In genomic region chr12:4842401-4842800, GRCh38 we compare ENCODE assay signal across 7 cellular contexts.
A peak's percentile ranks its signal among the peaks of the same experiment; 100 is the strongest.
DNase-seq lines count a peak whose midpoint lies in the region; ATAC-seq, FAIRE-seq and TF ChIP-seq lines count a peak whose summit lies in the region.
"Not testable (repeated sequence)": the region's sequence is repeated elsewhere in the genome, so short reads cannot be mapped to it uniquely, and the experiment has no call there.

No MANE protein-coding gene starts in this region.

- peak; percentile 24 for FAIRE-seq in GM12892 (lab: Jason Lieb, UNC)
- not testable (repeated sequence) for FAIRE-seq in K562 (lab: Jason Lieb, UNC)

- in situ Hi-C loops in K562 (cut with MboI) = not testable (repeated sequence)

- 4% methylated on average over 3 of the region's 3 CpGs for WGBS in K562 (ENCODE audit: insufficient coverage, low coverage, missing lambda C conversion rate)

- H4K20me1 ChIP-seq in K562 (replicated peaks; ENCODE audit: control insufficient read depth, insufficient read depth, low read length) = not testable (repeated sequence)

- not testable (repeated sequence) for TF ChIP-seq CTCF in activated B cell treated with CpG ODN at 0.5 μM for 24 hours (IDR thresholded peaks at IDR 0.05); K562 (IDR thresholded peaks at IDR 0.05 in 2 of 3, conservative IDR thresholded peaks at IDR 0.05 in 1 of 3; ENCODE audit: insufficient read depth in 2 of 3, low read depth in 1 of 3, low read length in 3 of 3)

- not testable (repeated sequence) for H2AFZ ChIP-seq in K562 (ENCODE audit: low read depth, low read length)

- H3K79me2 ChIP-seq in K562 (ENCODE audit: control insufficient read depth, insufficient read depth, low read length) = not testable (repeated sequence)

- H3K4me3 ChIP-seq in K562 = not testable (repeated sequence)

- not testable (repeated sequence) for H3K27me3 Mint-ChIP-seq in activated B cell treated with CpG ODN at 0.5 μM for 24 hours; activated T-cell treated with anti-CD3 and anti-CD28 coated beads, Interleukin-2, amount 50 U/mL, for 4 hours (ENCODE audit: low read depth); stimulated activated naive CD8-positive, alpha-beta T cell treated with anti-CD3 and anti-CD28 coated beads, Interleukin-15, Interleukin-2, amounts not matched to agents 100 ng/mL and 50 ng/mL, for 24 hours

- not testable (repeated sequence) for TF ChIP-seq POLR2A in GM12892 (IDR thresholded peaks at IDR 0.05; ENCODE audit: low read depth, low read length); K562 (conservative IDR thresholded peaks at IDR 0.05)

- H3K9me3 Mint-ChIP-seq in activated B cell treated with CpG ODN at 0.5 μM for 24 hours; activated T-cell treated with anti-CD3 and anti-CD28 coated beads, Interleukin-2, amount 50 U/mL, for 4 hours: not testable (repeated sequence)
- H3K9me3 Mint-ChIP-seq in activated naive CD4-positive, alpha-beta T cell treated with anti-CD3 and anti-CD28 coated beads, Interleukin-2, amount 50 U/mL, for 72 hours = peaks cover 8 to 17% of the 10 kb centered on the region in 2 donors
- H3K9me3 Mint-ChIP-seq in stimulated activated naive CD8-positive, alpha-beta T cell treated with anti-CD3 and anti-CD28 coated beads, Interleukin-15, Interleukin-2, amounts not matched to agents 100 ng/mL and 50 ng/mL, for 24 hours = peaks cover 17% of the 10 kb centered on the region

- TF ChIP-seq EP300 in K562 (IDR thresholded peaks at IDR 0.05; ENCODE audit: low read length) = not testable (repeated sequence)

- not testable (repeated sequence) for H3K36me3 ChIP-seq in K562 (ENCODE audit: control insufficient read depth, insufficient read depth, low read length)

- CTCF ChIA-PET in activated B cell treated with CpG ODN at 0.5 μM for 24 hours (lab: Charles Lee) = interaction anchor here (0.9 to 1.5 kb wide), 3 partner anchors 12 to 15 kb away, joined by 3 to 4 read pairs (median 4); no protein-coding TSS in a partner anchor
- CTCF ChIA-PET in K562 (lab: Yijun Ruan, JAX; ENCODE audit: low intra/inter-chr PET ratio) = not testable (repeated sequence)

- not testable (repeated sequence) for TF ChIP-seq RAD21 in K562 (CRISPR knock-in tag; conservative IDR thresholded peaks at IDR 0.05 in 1 of 2, IDR thresholded peaks at IDR 0.05 in 1 of 2)

- not testable (repeated sequence) for H3K9ac ChIP-seq in K562 (ENCODE audit: insufficient read depth in 1 of 2, low read depth in 2 of 2, low read length in 2 of 2)

- not testable (repeated sequence) for H3K27ac ChIP-seq in K562 (ENCODE audit: extremely low read depth, low read depth, low read length)

- H3K4me3 Mint-ChIP-seq in activated B cell treated with CpG ODN at 0.5 μM for 24 hours; activated T-cell treated with anti-CD3 and anti-CD28 coated beads, Interleukin-2, amount 50 U/mL, for 4 hours; stimulated activated naive CD8-positive, alpha-beta T cell treated with anti-CD3 and anti-CD28 coated beads, Interleukin-15, Interleukin-2, amounts not matched to agents 100 ng/mL and 50 ng/mL, for 24 hours: not testable (repeated sequence)

- H3K27ac Mint-ChIP-seq in activated B cell treated with CpG ODN at 0.5 μM for 24 hours = peak overlapping the region; percentile 50
- peak overlapping the region; percentile 1 to 17 for H3K27ac Mint-ChIP-seq in activated naive CD4-positive, alpha-beta T cell treated with anti-CD3 and anti-CD28 coated beads, Interleukin-2, amount 50 U/mL, for 72 hours
- peak overlapping the region; percentile 16 for H3K27ac Mint-ChIP-seq in stimulated activated naive CD8-positive, alpha-beta T cell treated with anti-CD3 and anti-CD28 coated beads, Interleukin-15, Interleukin-2, amounts not matched to agents 100 ng/mL and 50 ng/mL, for 24 hours

- not testable (repeated sequence) for H3K4me2 ChIP-seq in K562 (ENCODE audit: insufficient read depth, low read length)

- not testable (repeated sequence) for H3K36me3 Mint-ChIP-seq in activated B cell treated with CpG ODN at 0.5 μM for 24 hours (ENCODE audit: low read depth); activated T-cell treated with anti-CD3 and anti-CD28 coated beads, Interleukin-2, amount 50 U/mL, for 4 hours (ENCODE audit: insufficient read depth); stimulated activated naive CD8-positive, alpha-beta T cell treated with anti-CD3 and anti-CD28 coated beads, Interleukin-15, Interleukin-2, amounts not matched to agents 100 ng/mL and 50 ng/mL, for 24 hours (ENCODE audit: low read depth)
- peaks cover 13 to 14% of the 10 kb centered on the region in 2 donors for H3K36me3 Mint-ChIP-seq in activated naive CD4-positive, alpha-beta T cell treated with anti-CD3 and anti-CD28 coated beads, Interleukin-2, amount 50 U/mL, for 72 hours

- H3K9me3 ChIP-seq in K562 (replicated peaks; ENCODE audit: control insufficient read depth, insufficient read depth, low read depth, low read length) = not testable (repeated sequence)

- intact Hi-C loops in activated B cell treated with CpG ODN at 0.5 μM for 24 hours (cut with micrococcal nuclease) = loop anchor here (1.0 kb wide), 1 partner anchor 13 kb away; no protein-coding TSS in a partner anchor
- intact Hi-C loops in K562 (cut with micrococcal nuclease) = not testable (repeated sequence)

- H3K9me1 ChIP-seq in K562 (ENCODE audit: control insufficient read depth, insufficient read depth, low read length) = not testable (repeated sequence)

- not testable (repeated sequence) for DNase-seq in GM12892 (ENCODE audit: insufficient read length); activated B cell treated with CpG ODN at 0.5 μM for 24 hours; activated T-cell treated with anti-CD3 and anti-CD28 coated beads, Interleukin-2, amount 50 U/mL, for 4 hours; activated naive CD4-positive, alpha-beta T cell treated with anti-CD3 and anti-CD28 coated beads, Interleukin-2, amount 50 U/mL, for 72 hours (ENCODE audit: low spot score in 2 of 2); K562 (ENCODE audit: extremely low read depth in 1 of 4, low spot score in 3 of 4)
- peak; percentile 40 for DNase-seq in stimulated activated CD4-positive, alpha-beta T cell treated with anti-CD3 and anti-CD28 coated beads, Interleukin-1b, Interleukin-23, amount 100 ng/mL, for 48 hours

- POLR2A ChIA-PET in activated B cell treated with CpG ODN at 0.5 μM for 24 hours (lab: Charles Lee) (interaction anchor here (0.8 kb wide), 1 partner anchor 13 kb away, joined by 4 read pairs; no protein-coding TSS in a partner anchor), K562 (lab: Yijun Ruan, JAX) (interaction anchor here (0.7 kb wide), 1 partner anchor 10 kb away, joined by 3 read pairs; no protein-coding TSS in a partner anchor)

- not testable (repeated sequence) for H3K4me1 ChIP-seq in K562 (replicated peaks in 1 of 2; ENCODE audit: control insufficient read depth in 2 of 2, insufficient read depth in 2 of 2, low read length in 2 of 2)

- H3K27me3 ChIP-seq in K562 (ENCODE audit: control insufficient read depth in 2 of 2, insufficient read depth in 2 of 2, low read length in 2 of 2) = not testable (repeated sequence)

- not testable (repeated sequence) for BruUV-seq in K562 (replicated peaks; lab: Mats Ljungman, UMichigan)

- peak; percentile 75 for ATAC-seq in activated B cell treated with CpG ODN at 0.5 μM for 24 hours (ENCODE audit: low read depth)
- ATAC-seq in activated T-cell treated with anti-CD3 and anti-CD28 coated beads, Interleukin-2, amount 50 U/mL, for 4 hours = peak; percentile 71 to 81
- peak; percentile 82 to 90 for ATAC-seq in activated naive CD4-positive, alpha-beta T cell treated with anti-CD3 and anti-CD28 coated beads, Interleukin-2, amount 50 U/mL, for 72 hours
- not testable (repeated sequence) for ATAC-seq in K562

- peaks cover 10% of the 10 kb centered on the region for H3K4me1 Mint-ChIP-seq in activated B cell treated with CpG ODN at 0.5 μM for 24 hours
- not testable (repeated sequence) for H3K4me1 Mint-ChIP-seq in activated T-cell treated with anti-CD3 and anti-CD28 coated beads, Interleukin-2, amount 50 U/mL, for 4 hours (ENCODE audit: low read depth); stimulated activated naive CD8-positive, alpha-beta T cell treated with anti-CD3 and anti-CD28 coated beads, Interleukin-15, Interleukin-2, amounts not matched to agents 100 ng/mL and 50 ng/mL, for 24 hours (ENCODE audit: low read depth)

TF ChIP-seq in K562, 482 proteins besides CTCF, POLR2A, EP300 and RAD21:
- peak; percentile 60 for TF ChIP-seq SPI1 (IDR thresholded peaks at IDR 0.05; ENCODE audit: borderline replicate concordance, low read depth, low read length)
